16 cellular contexts compared by ENCODE assay signal in genomic region chr1:16621300-16621658, GRCh38. TPM values are rescaled to one million over a fixed set of nuclear protein-coding genes. Genes with fewer than 3 reads are reported as not detected.
DNase-seq lines count a peak whose midpoint lies in the region; ATAC-seq and TF ChIP-seq lines count a peak whose summit lies in the region.
"Had no signal": no experiment of that assay in that cellular context is flagged by ENCODE, and none has a peak within 500 bp of the region (broad histone marks: within the 10 kb centered on the region; RNA-seq: fewer than 3 reads in every experiment).

No MANE protein-coding gene starts in this region.

- H3K27me3 Mint-ChIP-seq in CD14-positive monocyte (ENCODE audit: low read depth in 3 of 3), result no peaks in the 10 kb centered on the region
- H3K27me3 Mint-ChIP-seq in chondrocyte (ENCODE audit: low read depth), result no peaks in the 10 kb centered on the region
- H3K27me3 Mint-ChIP-seq in neural progenitor cell (ENCODE audit: insufficient read depth, low read depth), result peaks cover 2% of the 10 kb centered on the region
- H3K27me3 Mint-ChIP-seq: activated CD4-positive, alpha-beta memory T cell treated with anti-CD3 and anti-CD28 coated beads for 36 hours; stimulated activated naive CD8-positive, alpha-beta T cell treated with anti-CD3 and anti-CD28 coated beads, Interleukin-15, Interleukin-2, amounts not matched to agents 100 ng/mL and 50 ng/mL, for 24 hours; T-cell had no signal

- H2AFZ ChIP-seq in KMS-11 (ENCODE audit: low read depth) (no peak overlapping the region), neural progenitor cell (replicated peaks) (no peak overlapping the region)

- H3K79me2 ChIP-seq in KMS-11 (ENCODE audit: insufficient read depth, low read depth) (no peaks in the 10 kb centered on the region), neural progenitor cell (ENCODE audit: low read depth) (no peaks in the 10 kb centered on the region)

- no peak overlapping the region for H3K4me2 ChIP-seq in KMS-11
- no peak overlapping the region for H3K4me2 ChIP-seq in neural progenitor cell

- TF ChIP-seq CTCF in CD14-positive monocyte (IDR thresholded peaks at IDR 0.05), result peak; percentile 60
- peak; percentile 38 for TF ChIP-seq CTCF in KMS-11 (conservative IDR thresholded peaks at IDR 0.05; ENCODE audit: low read depth, low read length)
- peak; percentile 73 for TF ChIP-seq CTCF in chondrocyte (IDR thresholded peaks at IDR 0.05)
- TF ChIP-seq CTCF in neural progenitor cell (IDR thresholded peaks at IDR 0.05), result no peak

- no peaks in the 10 kb centered on the region for H3K9me3 Mint-ChIP-seq in CD14-positive monocyte
- no peaks in the 10 kb centered on the region for H3K9me3 Mint-ChIP-seq in chondrocyte (ENCODE audit: low read depth)
- H3K9me3 Mint-ChIP-seq in neural progenitor cell, result no peaks in the 10 kb centered on the region
- H3K9me3 Mint-ChIP-seq: activated CD4-positive, alpha-beta memory T cell treated with anti-CD3 and anti-CD28 coated beads for 36 hours; activated naive CD4-positive, alpha-beta T cell treated with anti-CD3 and anti-CD28 coated beads, Interleukin-2, amount 50 U/mL, for 72 hours; activated T-cell treated with anti-CD3 and anti-CD28 coated beads, Interleukin-2, amount 50 U/mL, for 4 hours; stimulated activated naive CD8-positive, alpha-beta T cell treated with anti-CD3 and anti-CD28 coated beads, Interleukin-15, Interleukin-2, amounts not matched to agents 100 ng/mL and 50 ng/mL, for 24 hours; T-cell had no signal

- H3F3A ChIP-seq in neural progenitor cell (ENCODE audit: low read depth), result peaks cover 28% of the 10 kb centered on the region

- no peaks in the 10 kb centered on the region for H3K9me3 ChIP-seq in neural progenitor cell (ENCODE audit: low read depth)
- H3K9me3 ChIP-seq: body of pancreas, gastroesophageal sphincter, neutrophil, upper lobe of right lung had no signal

- no peaks in the 10 kb centered on the region for H3K36me3 ChIP-seq in KMS-11 (ENCODE audit: insufficient read depth)
- H3K36me3 ChIP-seq in neural progenitor cell, result no peaks in the 10 kb centered on the region

- ATAC-seq in GM21447 (IDR thresholded peaks at IDR 0.05; ENCODE audit: unreplicated experiment) (no peak), HG03521 (IDR thresholded peaks at IDR 0.05; ENCODE audit: unreplicated experiment) (no peak)

- H3K27ac ChIP-seq in KMS-11 (no peak overlapping the region), neural progenitor cell (peak overlapping the region; percentile 1)
- H3K27ac ChIP-seq: body of pancreas, gastroesophageal sphincter, neutrophil, upper lobe of right lung had no signal

- H3K4me3 ChIP-seq in KMS-11 (IDR thresholded peaks at IDR 0.05; ENCODE audit: insufficient read depth, low read depth, low read length), result no peak overlapping the region
- H3K4me3 ChIP-seq in neural progenitor cell, result no peak overlapping the region
- H3K4me3 ChIP-seq: body of pancreas, gastroesophageal sphincter, upper lobe of right lung had no signal

- intact Hi-C loops in CD14-positive monocyte (cut with micrococcal nuclease), result loop anchor here (1.0 to 2.0 kb wide), 2 partner anchors 14 to 330 kb away; no protein-coding TSS in a partner anchor

- H3K27me3 ChIP-seq in KMS-11 (ENCODE audit: insufficient read depth, low read depth) (no peaks in the 10 kb centered on the region), neural progenitor cell (no peaks in the 10 kb centered on the region)
- H3K27me3 ChIP-seq: body of pancreas, gastroesophageal sphincter, neutrophil, upper lobe of right lung had no signal

- DNase-seq in CD14-positive monocyte (ENCODE audit: low spot score) (no peak), chondrocyte (ENCODE audit: low spot score) (no peak), neural progenitor cell (ENCODE audit: low spot score) (no peak)
- no peak for DNase-seq in activated CD4-positive, alpha-beta T cell treated with anti-CD3 and anti-CD28 coated beads for 1 hour

- H3K36me3 Mint-ChIP-seq in CD14-positive monocyte, result peaks cover 0 to 15% of the 10 kb centered on the region in 2 donors
- peaks cover 7% of the 10 kb centered on the region for H3K36me3 Mint-ChIP-seq in chondrocyte (ENCODE audit: low read depth)
- H3K36me3 Mint-ChIP-seq in neural progenitor cell, result peaks cover 7% of the 10 kb centered on the region

- H4K20me1 ChIP-seq in KMS-11 (ENCODE audit: insufficient read depth) (no peaks in the 10 kb centered on the region), neural progenitor cell (ENCODE audit: low read depth) (peaks cover 7% of the 10 kb centered on the region)

- H3K4me3 Mint-ChIP-seq in CD14-positive monocyte, result no peak overlapping the region
- no peak overlapping the region for H3K4me3 Mint-ChIP-seq in chondrocyte (ENCODE audit: unreplicated experiment)
- H3K4me3 Mint-ChIP-seq in neural progenitor cell, result no peak overlapping the region
- H3K4me3 Mint-ChIP-seq: activated CD4-positive, alpha-beta memory T cell treated with anti-CD3 and anti-CD28 coated beads for 36 hours; activated T-cell treated with anti-CD3 and anti-CD28 coated beads, Interleukin-2, amount 50 U/mL, for 4 hours; stimulated activated naive CD8-positive, alpha-beta T cell treated with anti-CD3 and anti-CD28 coated beads, Interleukin-15, Interleukin-2, amounts not matched to agents 100 ng/mL and 50 ng/mL, for 24 hours; T-cell had no signal

- H3K9ac ChIP-seq in KMS-11 (no peak overlapping the region), neural progenitor cell (no peak overlapping the region)

- H3K4me1 ChIP-seq in KMS-11 (ENCODE audit: low read depth, poor library complexity, severe bottlenecking) (peaks cover 3% of the 10 kb centered on the region), neural progenitor cell (peaks cover 28% of the 10 kb centered on the region)
- H3K4me1 ChIP-seq: upper lobe of right lung had no signal

- no peak overlapping the region for H3K27ac Mint-ChIP-seq in CD14-positive monocyte
- no peak overlapping the region for H3K27ac Mint-ChIP-seq in chondrocyte (ENCODE audit: unreplicated experiment)
- no peak overlapping the region for H3K27ac Mint-ChIP-seq in neural progenitor cell
- H3K27ac Mint-ChIP-seq: activated CD4-positive, alpha-beta memory T cell treated with anti-CD3 and anti-CD28 coated beads for 36 hours; activated naive CD4-positive, alpha-beta T cell treated with anti-CD3 and anti-CD28 coated beads, Interleukin-2, amount 50 U/mL, for 72 hours; stimulated activated naive CD8-positive, alpha-beta T cell treated with anti-CD3 and anti-CD28 coated beads, Interleukin-15, Interleukin-2, amounts not matched to agents 100 ng/mL and 50 ng/mL, for 24 hours; T-cell had no signal

- no peaks in the 10 kb centered on the region for H3K4me1 Mint-ChIP-seq in CD14-positive monocyte
- no peaks in the 10 kb centered on the region for H3K4me1 Mint-ChIP-seq in chondrocyte (ENCODE audit: low read depth)
- peaks cover 2% of the 10 kb centered on the region for H3K4me1 Mint-ChIP-seq in neural progenitor cell
- H3K4me1 Mint-ChIP-seq: T-cell had no signal

RNA-seq across cellular contexts. Expression of gene NBPF1, which starts 7.9 kb away (rescaled TPM):
- polyA plus RNA-seq in CD14-positive monocyte, result 1 to 10 TPM; 2.6 to 4.3 TPM
- 52.1 to 67.7 TPM (median 58.9 TPM) in 3 replicates for total RNA-seq in chondrocyte
- total RNA-seq in neural progenitor cell (ENCODE audit: low replicate concordance), result 54.9 and 69.9 TPM in 2 replicates

RNA-seq across cellular contexts. Expression of gene RNU1-3, which starts 45.5 kb away (rescaled TPM):
- not detected for polyA plus RNA-seq in CD14-positive monocyte
- total RNA-seq in chondrocyte, result 1,438 to 1,620 TPM (median 1,579 TPM) in 3 replicates
- total RNA-seq in neural progenitor cell (ENCODE audit: low replicate concordance), result under 0.01 TPM in 2 replicates

Comparison
In these comparisons a context has a peak if more than half of its experiments do, and no peak if none do; other contexts are left out.
1. RNA of gene RNU1-3, which starts 45.5 kb away (total RNA-seq): 1,438 to 1,620 TPM in chondrocyte; under 0.01 TPM in neural progenitor cell; every median in the first group is over 1,000 times any median in the second.